In genomic region chr20:3820901-3821727, GRCh38 we compare ENCODE assay signal across 8 cellular contexts. TPM values are rescaled to one million over a fixed set of nuclear protein-coding genes. Genes with fewer than 3 reads are reported as not detected.
DNase-seq lines count a peak whose midpoint lies in the region; ATAC-seq and TF ChIP-seq lines count a peak whose summit lies in the region.

No MANE protein-coding gene starts in this region.

- peak overlapping the region; percentile 95 for H3K27ac ChIP-seq in DND-41 (ENCODE audit: low read length)
- peak overlapping the region; percentile 61; the same call in 1 of the 2 replicates for H3K27ac ChIP-seq in HUES64 (ENCODE audit: low read depth, low read length)

- intact Hi-C loops in dendritic cell treated with granulocyte-macrophage colony-stimulating factor and Interleukin-4, amounts not matched to agents 40 ng/mL and 50 ng/mL, for 4 days (cut with micrococcal nuclease), result loop anchor here (1.0 to 2.0 kb wide), 4 partner anchors 10 to 34 kb away; partner anchors contain the start of gene MAVS

- no peaks in the 10 kb centered on the region for H4K20me1 ChIP-seq in DND-41 (ENCODE audit: insufficient read depth, low read length)

- peak overlapping the region; percentile 67 for H3K4me2 ChIP-seq in DND-41 (ENCODE audit: insufficient read depth, low read length)

- peak overlapping the region; percentile 99 for H3K27ac Mint-ChIP-seq in dendritic cell treated with granulocyte-macrophage colony-stimulating factor and Interleukin-4, amounts not matched to agents 40 ng/mL and 50 ng/mL, for 4 days
- peak overlapping the region; percentile 100 for H3K27ac Mint-ChIP-seq in neural crest cell (ENCODE audit: unreplicated experiment)

- peaks cover 18% of the 10 kb centered on the region for H3K79me2 ChIP-seq in DND-41 (ENCODE audit: insufficient read depth, low read length)

- no peak for ATAC-seq in DND-41 (ENCODE audit: insufficient read depth, low read depth)
- no peak for ATAC-seq in GM18519 (IDR thresholded peaks at IDR 0.05; ENCODE audit: low FRiP score, unreplicated experiment)

- no peaks in the 10 kb centered on the region for H3K27me3 Mint-ChIP-seq in dendritic cell treated with granulocyte-macrophage colony-stimulating factor and Interleukin-4, amounts not matched to agents 40 ng/mL and 50 ng/mL, for 4 days
- no peaks in the 10 kb centered on the region for H3K27me3 Mint-ChIP-seq in neural crest cell (ENCODE audit: low read depth)

- H2AFZ ChIP-seq in DND-41 (ENCODE audit: low read depth, low read length), result peak overlapping the region; percentile 89

- H3K4me3 ChIP-seq in DND-41 (ENCODE audit: low read depth in 1 of 2, low read length in 2 of 2) (peak overlapping the region; percentile 43 to 77), HUES64 (ENCODE audit: low read length) (peak overlapping the region; percentile 80)

- no peaks in the 10 kb centered on the region for H3K9me3 ChIP-seq in DND-41 (ENCODE audit: insufficient read depth, low read length, severe bottlenecking)
- H3K9me3 ChIP-seq in HUES64 (ENCODE audit: insufficient read depth, low read depth, low read length), result no peaks in the 10 kb centered on the region

- peaks cover 57% of the 10 kb centered on the region for H3K36me3 Mint-ChIP-seq in dendritic cell treated with granulocyte-macrophage colony-stimulating factor and Interleukin-4, amounts not matched to agents 40 ng/mL and 50 ng/mL, for 4 days (ENCODE audit: low read depth)
- no peaks in the 10 kb centered on the region for H3K36me3 Mint-ChIP-seq in neural crest cell (ENCODE audit: low read depth)

- H3K9ac ChIP-seq in DND-41 (ENCODE audit: low read depth, low read length) (peak overlapping the region; percentile 80), HUES64 (ENCODE audit: low read depth, low read length) (peak overlapping the region; percentile 93)

- TF ChIP-seq CTCF in DND-41 (IDR thresholded peaks at IDR 0.05; ENCODE audit: borderline replicate concordance, extremely low read depth, low read length, poor library complexity, severe bottlenecking), result no peak
- no peak for TF ChIP-seq CTCF in neural crest cell (conservative IDR thresholded peaks at IDR 0.05)
- no peak for TF ChIP-seq CTCF in GM13976 (IDR thresholded peaks at IDR 0.05; ENCODE audit: borderline replicate concordance, control extremely low read depth, extremely low read depth, insufficient read depth, missing control alignments)

- H3K4me3 Mint-ChIP-seq in dendritic cell treated with granulocyte-macrophage colony-stimulating factor and Interleukin-4, amounts not matched to agents 40 ng/mL and 50 ng/mL, for 4 days, result peak overlapping the region; percentile 89
- peak overlapping the region; percentile 97 for H3K4me3 Mint-ChIP-seq in neural crest cell

- in situ Hi-C loops in GM13976 (cut with MboI; ENCODE audit: low sequenced_read_pairs, unreplicated experiment), result no loop called here

- H3K36me3 ChIP-seq in DND-41 (ENCODE audit: insufficient read depth, low read length) (peaks cover 39% of the 10 kb centered on the region), HUES64 (ENCODE audit: insufficient read depth, low read length) (peaks cover 8% of the 10 kb centered on the region; the same call in 1 of the 2 replicates)

- no peaks in the 10 kb centered on the region for H3K9me3 Mint-ChIP-seq in dendritic cell treated with granulocyte-macrophage colony-stimulating factor and Interleukin-4, amounts not matched to agents 40 ng/mL and 50 ng/mL, for 4 days
- H3K9me3 Mint-ChIP-seq in neural crest cell, result no peaks in the 10 kb centered on the region

- peaks cover 39% of the 10 kb centered on the region for H3K4me1 Mint-ChIP-seq in dendritic cell treated with granulocyte-macrophage colony-stimulating factor and Interleukin-4, amounts not matched to agents 40 ng/mL and 50 ng/mL, for 4 days (ENCODE audit: low read depth)
- peaks cover 24% of the 10 kb centered on the region for H3K4me1 Mint-ChIP-seq in neural crest cell

- WGBS in HUES64, result 63% methylated on average over 20 of the region's 20 CpGs

- DNase-seq in DND-41 (no peak), neural crest cell (ENCODE audit: low read depth, low spot score) (no peak), T1000 (lab: John Stamatoyannopoulos, UW) (no peak), MV-4-11 (lab: John Stamatoyannopoulos, UW) (no peak), GM13976 (ENCODE audit: low spot score) (no peak)

- H3K4me1 ChIP-seq in DND-41 (ENCODE audit: insufficient read depth, low read length) (peaks cover 38% of the 10 kb centered on the region), HUES64 (ENCODE audit: insufficient read depth, low read length) (no peaks in the 10 kb centered on the region)

- H3K27me3 ChIP-seq in DND-41 (ENCODE audit: insufficient read depth, low read length, poor library complexity) (no peaks in the 10 kb centered on the region), HUES64 (ENCODE audit: insufficient read depth, low read length) (no peaks in the 10 kb centered on the region)

RNA-seq across cellular contexts. Expression of gene AP5S1, which starts 0.8 kb away (rescaled TPM):
- polyA plus RNA-seq in HUES64 (2013, experiment 1 of 2), result 3.4 TPM
- 3.0 TPM for polyA plus RNA-seq in HUES64 (2013, experiment 2 of 2)
- 9.3 and 12.8 TPM in 2 replicates for total RNA-seq in neural crest cell

RNA-seq across cellular contexts. Expression of gene CDC25B, which starts 25.0 kb away (rescaled TPM):
- 18.9 TPM for polyA plus RNA-seq in HUES64 (2013, experiment 1 of 2)
- 22.4 TPM for polyA plus RNA-seq in HUES64 (2013, experiment 2 of 2)
- 46.5 and 47.5 TPM in 2 replicates for total RNA-seq in neural crest cell

RNA-seq across cellular contexts. Expression of gene MAVS, which starts 25.5 kb away (rescaled TPM):
- 9.5 TPM for polyA plus RNA-seq in HUES64 (2013, experiment 1 of 2)
- polyA plus RNA-seq in HUES64 (2013, experiment 2 of 2), result 12.2 TPM
- total RNA-seq in neural crest cell, result 37.2 and 38.3 TPM in 2 replicates

RNA-seq across cellular contexts. Expression of gene CENPB, which starts 34.6 kb away (rescaled TPM):
- polyA plus RNA-seq in HUES64 (2013, experiment 1 of 2), result 43.4 TPM
- polyA plus RNA-seq in HUES64 (2013, experiment 2 of 2), result 42.6 TPM
- 82.1 and 83.6 TPM in 2 replicates for total RNA-seq in neural crest cell

RNA-seq across cellular contexts. Expression of gene SPEF1, which starts 39.9 kb away (rescaled TPM):
- 0.45 TPM for polyA plus RNA-seq in HUES64 (2013, experiment 1 of 2)
- 0.38 TPM for polyA plus RNA-seq in HUES64 (2013, experiment 2 of 2)
- 0.54 and 0.55 TPM in 2 replicates for total RNA-seq in neural crest cell
